Comparison of ENCODE assay signal across 1 cellular context in the genomic region with DNA sequence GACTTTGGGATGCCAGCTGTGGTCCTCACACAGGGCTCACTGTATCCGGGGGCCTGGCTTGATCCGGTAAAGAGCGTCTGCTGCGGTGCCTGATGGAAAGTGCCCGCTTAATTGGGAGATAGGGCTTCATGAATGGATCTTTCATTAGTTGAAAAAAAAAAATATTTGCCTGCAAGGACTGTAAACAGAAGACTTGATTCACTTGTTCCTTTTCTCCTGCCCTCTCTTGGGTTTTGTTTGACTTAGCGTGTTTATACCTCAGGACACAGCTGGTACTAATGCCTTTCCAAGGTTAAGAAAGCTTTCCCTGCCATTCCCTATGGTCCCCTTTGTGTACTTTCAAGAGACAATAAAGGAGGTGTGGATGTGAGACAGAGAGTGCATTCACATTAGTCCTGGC.
TF ChIP-seq lines count a peak whose summit lies in the region.

No MANE protein-coding gene starts in this region.

TF ChIP-seq in HepG2, 621 proteins besides CTCF, POLR2A, EP300 and RAD21 (continued from another document and continues in another):
- TF ChIP-seq, protein P1, sequence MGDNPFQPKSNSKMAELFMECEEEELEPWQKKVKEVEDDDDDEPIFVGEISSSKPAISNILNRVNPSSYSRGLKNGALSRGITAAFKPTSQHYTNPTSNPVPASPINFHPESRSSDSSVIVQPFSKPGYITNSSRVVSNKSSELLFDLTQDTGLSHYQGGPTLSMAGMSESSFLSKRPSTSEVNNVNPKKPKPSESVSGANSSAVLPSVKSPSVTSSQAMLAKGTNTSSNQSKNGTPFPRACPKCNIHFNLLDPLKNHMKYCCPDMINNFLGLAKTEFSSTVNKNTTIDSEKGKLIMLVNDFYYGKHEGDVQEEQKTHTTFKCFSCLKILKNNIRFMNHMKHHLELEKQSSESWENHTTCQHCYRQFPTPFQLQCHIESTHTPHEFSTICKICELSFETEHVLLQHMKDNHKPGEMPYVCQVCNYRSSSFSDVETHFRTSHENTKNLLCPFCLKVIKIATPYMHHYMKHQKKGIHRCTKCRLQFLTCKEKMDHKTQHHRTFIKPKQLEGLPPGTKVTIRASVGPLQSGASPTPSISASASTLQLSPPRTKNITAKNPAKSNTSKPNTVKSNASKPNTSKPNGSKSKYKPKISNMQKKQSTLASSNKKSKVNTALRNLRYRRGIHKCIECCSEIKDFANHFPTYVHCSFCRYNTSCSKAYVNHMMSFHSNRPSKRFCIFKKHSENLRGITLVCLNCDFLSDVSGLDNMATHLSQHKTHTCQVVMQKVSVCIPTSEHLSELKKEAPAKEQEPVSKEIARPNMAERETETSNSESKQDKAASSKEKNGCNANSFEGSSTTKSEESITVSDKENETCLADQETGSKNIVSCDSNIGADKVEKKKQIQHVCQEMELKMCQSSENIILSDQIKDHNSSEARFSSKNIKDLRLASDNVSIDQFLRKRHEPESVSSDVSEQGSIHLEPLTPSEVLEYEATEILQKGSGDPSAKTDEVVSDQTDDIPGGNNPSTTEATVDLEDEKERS (CRISPR knock-in tag; IDR thresholded peaks at IDR 0.05): no peak
- TF ChIP-seq ZBTB1 (CRISPR knock-in tag; IDR thresholded peaks at IDR 0.05; ENCODE audit: borderline replicate concordance) (no peak), JDP2 (CRISPR knock-in tag; IDR thresholded peaks at IDR 0.05; ENCODE audit: borderline replicate concordance) (no peak), ADNP (CRISPR knock-in tag; IDR thresholded peaks at IDR 0.05) (no peak), PRPF4 (IDR thresholded peaks at IDR 0.05; ENCODE audit: low read depth, low read length, poor library complexity, severe bottlenecking) (no peak), GATAD1 (CRISPR knock-in tag; IDR thresholded peaks at IDR 0.05) (no peak), POLR2AphosphoS2 (IDR thresholded peaks at IDR 0.05; ENCODE audit: low read depth, low read length) (no peak), U2AF2 (IDR thresholded peaks at IDR 0.05; ENCODE audit: low read depth, low read length) (no peak), TCF7L2 (IDR thresholded peaks at IDR 0.05; ENCODE audit: low read depth, low read length) (no peak), BORCS8-MEF2B (CRISPR knock-in tag; IDR thresholded peaks at IDR 0.05) (no peak), ZBTB7B (CRISPR knock-in tag; IDR thresholded peaks at IDR 0.05) (no peak), CBX5 (CRISPR knock-in tag; IDR thresholded peaks at IDR 0.05; ENCODE audit: borderline replicate concordance) (no peak), CEBPG (CRISPR knock-in tag; IDR thresholded peaks at IDR 0.05) (no peak), HNRNPUL1 (IDR thresholded peaks at IDR 0.05; ENCODE audit: low read depth, low read length) (no peak), NFE2L2 (IDR thresholded peaks at IDR 0.05; ENCODE audit: low read length) (no peak), ATAD3A (CRISPR knock-in tag; IDR thresholded peaks at IDR 0.05) (no peak), CHD2 (IDR thresholded peaks at IDR 0.05; ENCODE audit: low read depth, low read length) (no peak), ZMYM4 (CRISPR knock-in tag; IDR thresholded peaks at IDR 0.05) (peak; percentile 71), NKX3-1 (CRISPR knock-in tag; IDR thresholded peaks at IDR 0.05) (no peak), SMAD3 (CRISPR knock-in tag; IDR thresholded peaks at IDR 0.05) (no peak), ZNF564 (CRISPR knock-in tag; IDR thresholded peaks at IDR 0.05) (no peak), KAT2B (IDR thresholded peaks at IDR 0.05; ENCODE audit: borderline replicate concordance, low read depth, low read length) (no peak), ISL2 (CRISPR knock-in tag; IDR thresholded peaks at IDR 0.05) (peak; percentile 72), SYNCRIP (IDR thresholded peaks at IDR 0.05; ENCODE audit: insufficient read depth, low read depth, low read length) (no peak), CENPX (CRISPR knock-in tag; IDR thresholded peaks at IDR 0.05) (no peak), ZEB1 (IDR thresholded peaks at IDR 0.05; ENCODE audit: insufficient replicate concordance, low read depth) (no peak), ZFY (CRISPR knock-in tag; IDR thresholded peaks at IDR 0.05) (no peak), NFYC (CRISPR knock-in tag; IDR thresholded peaks at IDR 0.05) (no peak), KLF16 (CRISPR knock-in tag; IDR thresholded peaks at IDR 0.05) (no peak), ZNF383 (CRISPR knock-in tag; IDR thresholded peaks at IDR 0.05; ENCODE audit: borderline replicate concordance) (no peak), FOSL1 (CRISPR knock-in tag; IDR thresholded peaks at IDR 0.05; ENCODE audit: borderline replicate concordance) (no peak), ELF3 (CRISPR knock-in tag; IDR thresholded peaks at IDR 0.05) (no peak), SP5 (CRISPR knock-in tag; IDR thresholded peaks at IDR 0.05; ENCODE audit: borderline replicate concordance, low read depth) (no peak), FOXP1 (IDR thresholded peaks at IDR 0.05) (no peak), FOXP1 (CRISPR knock-in tag; IDR thresholded peaks at IDR 0.05) (peak; percentile 26; the same call in 1 of the 2 replicates), BCL6 (CRISPR knock-in tag; IDR thresholded peaks at IDR 0.05) (no peak), SMAD9 (CRISPR knock-in tag; IDR thresholded peaks at IDR 0.05) (no peak), SNAPC2 (CRISPR knock-in tag; IDR thresholded peaks at IDR 0.05) (no peak), HES4 (CRISPR knock-in tag; IDR thresholded peaks at IDR 0.05; ENCODE audit: borderline replicate concordance) (no peak)
- TF ChIP-seq, protein P2, sequence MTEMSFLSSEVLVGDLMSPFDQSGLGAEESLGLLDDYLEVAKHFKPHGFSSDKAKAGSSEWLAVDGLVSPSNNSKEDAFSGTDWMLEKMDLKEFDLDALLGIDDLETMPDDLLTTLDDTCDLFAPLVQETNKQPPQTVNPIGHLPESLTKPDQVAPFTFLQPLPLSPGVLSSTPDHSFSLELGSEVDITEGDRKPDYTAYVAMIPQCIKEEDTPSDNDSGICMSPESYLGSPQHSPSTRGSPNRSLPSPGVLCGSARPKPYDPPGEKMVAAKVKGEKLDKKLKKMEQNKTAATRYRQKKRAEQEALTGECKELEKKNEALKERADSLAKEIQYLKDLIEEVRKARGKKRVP (CRISPR knock-in tag; IDR thresholded peaks at IDR 0.05): no peak
- TF ChIP-seq, protein P3, sequence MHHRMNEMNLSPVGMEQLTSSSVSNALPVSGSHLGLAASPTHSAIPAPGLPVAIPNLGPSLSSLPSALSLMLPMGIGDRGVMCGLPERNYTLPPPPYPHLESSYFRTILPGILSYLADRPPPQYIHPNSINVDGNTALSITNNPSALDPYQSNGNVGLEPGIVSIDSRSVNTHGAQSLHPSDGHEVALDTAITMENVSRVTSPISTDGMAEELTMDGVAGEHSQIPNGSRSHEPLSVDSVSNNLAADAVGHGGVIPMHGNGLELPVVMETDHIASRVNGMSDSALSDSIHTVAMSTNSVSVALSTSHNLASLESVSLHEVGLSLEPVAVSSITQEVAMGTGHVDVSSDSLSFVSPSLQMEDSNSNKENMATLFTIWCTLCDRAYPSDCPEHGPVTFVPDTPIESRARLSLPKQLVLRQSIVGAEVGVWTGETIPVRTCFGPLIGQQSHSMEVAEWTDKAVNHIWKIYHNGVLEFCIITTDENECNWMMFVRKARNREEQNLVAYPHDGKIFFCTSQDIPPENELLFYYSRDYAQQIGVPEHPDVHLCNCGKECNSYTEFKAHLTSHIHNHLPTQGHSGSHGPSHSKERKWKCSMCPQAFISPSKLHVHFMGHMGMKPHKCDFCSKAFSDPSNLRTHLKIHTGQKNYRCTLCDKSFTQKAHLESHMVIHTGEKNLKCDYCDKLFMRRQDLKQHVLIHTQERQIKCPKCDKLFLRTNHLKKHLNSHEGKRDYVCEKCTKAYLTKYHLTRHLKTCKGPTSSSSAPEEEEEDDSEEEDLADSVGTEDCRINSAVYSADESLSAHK (CRISPR knock-in tag; IDR thresholded peaks at IDR 0.05; ENCODE audit: borderline replicate concordance): no peak
- TF ChIP-seq, protein P4, sequence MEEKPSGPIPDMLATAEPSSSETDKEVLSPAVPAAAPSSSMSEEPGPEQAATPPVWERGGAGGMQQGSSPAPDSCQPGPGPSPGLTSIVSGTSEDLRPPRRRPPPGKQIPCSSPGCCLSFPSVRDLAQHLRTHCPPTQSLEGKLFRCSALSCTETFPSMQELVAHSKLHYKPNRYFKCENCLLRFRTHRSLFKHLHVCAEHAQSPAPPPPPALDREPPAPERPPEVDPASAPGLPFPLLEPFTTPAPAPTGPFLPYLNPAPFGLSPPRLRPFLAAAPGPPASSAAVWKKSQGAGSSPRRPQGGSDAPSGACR (CRISPR knock-in tag; IDR thresholded peaks at IDR 0.05): no peak
- TF ChIP-seq, protein P5, sequence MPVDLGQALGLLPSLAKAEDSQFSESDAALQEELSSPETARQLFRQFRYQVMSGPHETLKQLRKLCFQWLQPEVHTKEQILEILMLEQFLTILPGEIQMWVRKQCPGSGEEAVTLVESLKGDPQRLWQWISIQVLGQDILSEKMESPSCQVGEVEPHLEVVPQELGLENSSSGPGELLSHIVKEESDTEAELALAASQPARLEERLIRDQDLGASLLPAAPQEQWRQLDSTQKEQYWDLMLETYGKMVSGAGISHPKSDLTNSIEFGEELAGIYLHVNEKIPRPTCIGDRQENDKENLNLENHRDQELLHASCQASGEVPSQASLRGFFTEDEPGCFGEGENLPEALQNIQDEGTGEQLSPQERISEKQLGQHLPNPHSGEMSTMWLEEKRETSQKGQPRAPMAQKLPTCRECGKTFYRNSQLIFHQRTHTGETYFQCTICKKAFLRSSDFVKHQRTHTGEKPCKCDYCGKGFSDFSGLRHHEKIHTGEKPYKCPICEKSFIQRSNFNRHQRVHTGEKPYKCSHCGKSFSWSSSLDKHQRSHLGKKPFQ (CRISPR knock-in tag; IDR thresholded peaks at IDR 0.05; ENCODE audit: insufficient replicate concordance): no peak
- TF ChIP-seq, protein P6, sequence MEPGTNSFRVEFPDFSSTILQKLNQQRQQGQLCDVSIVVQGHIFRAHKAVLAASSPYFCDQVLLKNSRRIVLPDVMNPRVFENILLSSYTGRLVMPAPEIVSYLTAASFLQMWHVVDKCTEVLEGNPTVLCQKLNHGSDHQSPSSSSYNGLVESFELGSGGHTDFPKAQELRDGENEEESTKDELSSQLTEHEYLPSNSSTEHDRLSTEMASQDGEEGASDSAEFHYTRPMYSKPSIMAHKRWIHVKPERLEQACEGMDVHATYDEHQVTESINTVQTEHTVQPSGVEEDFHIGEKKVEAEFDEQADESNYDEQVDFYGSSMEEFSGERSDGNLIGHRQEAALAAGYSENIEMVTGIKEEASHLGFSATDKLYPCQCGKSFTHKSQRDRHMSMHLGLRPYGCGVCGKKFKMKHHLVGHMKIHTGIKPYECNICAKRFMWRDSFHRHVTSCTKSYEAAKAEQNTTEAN (CRISPR knock-in tag; conservative IDR thresholded peaks at IDR 0.05): no peak
- TF ChIP-seq, protein P7, sequence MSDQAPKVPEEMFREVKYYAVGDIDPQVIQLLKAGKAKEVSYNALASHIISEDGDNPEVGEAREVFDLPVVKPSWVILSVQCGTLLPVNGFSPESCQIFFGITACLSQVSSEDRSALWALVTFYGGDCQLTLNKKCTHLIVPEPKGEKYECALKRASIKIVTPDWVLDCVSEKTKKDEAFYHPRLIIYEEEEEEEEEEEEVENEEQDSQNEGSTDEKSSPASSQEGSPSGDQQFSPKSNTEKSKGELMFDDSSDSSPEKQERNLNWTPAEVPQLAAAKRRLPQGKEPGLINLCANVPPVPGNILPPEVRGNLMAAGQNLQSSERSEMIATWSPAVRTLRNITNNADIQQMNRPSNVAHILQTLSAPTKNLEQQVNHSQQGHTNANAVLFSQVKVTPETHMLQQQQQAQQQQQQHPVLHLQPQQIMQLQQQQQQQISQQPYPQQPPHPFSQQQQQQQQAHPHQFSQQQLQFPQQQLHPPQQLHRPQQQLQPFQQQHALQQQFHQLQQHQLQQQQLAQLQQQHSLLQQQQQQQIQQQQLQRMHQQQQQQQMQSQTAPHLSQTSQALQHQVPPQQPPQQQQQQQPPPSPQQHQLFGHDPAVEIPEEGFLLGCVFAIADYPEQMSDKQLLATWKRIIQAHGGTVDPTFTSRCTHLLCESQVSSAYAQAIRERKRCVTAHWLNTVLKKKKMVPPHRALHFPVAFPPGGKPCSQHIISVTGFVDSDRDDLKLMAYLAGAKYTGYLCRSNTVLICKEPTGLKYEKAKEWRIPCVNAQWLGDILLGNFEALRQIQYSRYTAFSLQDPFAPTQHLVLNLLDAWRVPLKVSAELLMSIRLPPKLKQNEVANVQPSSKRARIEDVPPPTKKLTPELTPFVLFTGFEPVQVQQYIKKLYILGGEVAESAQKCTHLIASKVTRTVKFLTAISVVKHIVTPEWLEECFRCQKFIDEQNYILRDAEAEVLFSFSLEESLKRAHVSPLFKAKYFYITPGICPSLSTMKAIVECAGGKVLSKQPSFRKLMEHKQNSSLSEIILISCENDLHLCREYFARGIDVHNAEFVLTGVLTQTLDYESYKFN (CRISPR knock-in tag; conservative IDR thresholded peaks at IDR 0.05): no peak
- TF ChIP-seq, protein P8, sequence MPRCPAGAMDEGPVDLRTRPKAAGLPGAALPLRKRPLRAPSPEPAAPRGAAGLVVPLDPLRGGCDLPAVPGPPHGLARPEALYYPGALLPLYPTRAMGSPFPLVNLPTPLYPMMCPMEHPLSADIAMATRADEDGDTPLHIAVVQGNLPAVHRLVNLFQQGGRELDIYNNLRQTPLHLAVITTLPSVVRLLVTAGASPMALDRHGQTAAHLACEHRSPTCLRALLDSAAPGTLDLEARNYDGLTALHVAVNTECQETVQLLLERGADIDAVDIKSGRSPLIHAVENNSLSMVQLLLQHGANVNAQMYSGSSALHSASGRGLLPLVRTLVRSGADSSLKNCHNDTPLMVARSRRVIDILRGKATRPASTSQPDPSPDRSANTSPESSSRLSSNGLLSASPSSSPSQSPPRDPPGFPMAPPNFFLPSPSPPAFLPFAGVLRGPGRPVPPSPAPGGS (CRISPR knock-in tag; IDR thresholded peaks at IDR 0.05): no peak
